ENCODE assay signal across 17 cellular contexts in genomic region chr4:168659971-168660465, GRCh38.
"Had no signal": no experiment of that assay in that cellular context is flagged by ENCODE, and none has a peak within 500 bp of the region (broad histone marks: within the 10 kb centered on the region; RNA-seq: fewer than 3 reads in every experiment).

No MANE protein-coding gene starts in this region.

- H3K36me3 ChIP-seq: lower lobe of right lung, right lobe of liver, tibial artery had no signal

- H3K4me3 ChIP-seq: lower lobe of right lung, psoas muscle, right lobe of liver, tibial artery had no signal

- H3K27me3 ChIP-seq: right lobe of liver, tibial artery had no signal

- H3K27ac Mint-ChIP-seq: activated CD4-positive, alpha-beta T cell treated with anti-CD3 and anti-CD28 coated beads, Interleukin-2, amount 10 ng/mL, durations not matched to agents 24 days and 14 days; activated CD8-positive, alpha-beta T cell treated with anti-CD3 and anti-CD28 coated beads for 36 hours; activated naive CD8-positive, alpha-beta T cell treated with anti-CD3 and anti-CD28 coated beads, Interleukin-2, amount 10 ng/mL, durations not matched to agents 7 days and 5 days; activated T-helper 17 cell treated with anti-CD3 and anti-CD28 coated beads, Interleukin-2, amount 50 U/mL, for 72 hours; stimulated activated naive B cell treated with anti-CD40 and anti-IgM and Interleukin-4, amounts not matched to agents 10 μg/mL and 1 μg/mL and 100 μg/mL, for 72 hours; T-helper 1 cell treated with Interleukin-12 subunit alpha and Interleukin-12 subunit beta and Interleukin-4 antibody, amounts not matched to agents 30 μg/mL and 1 μg/mL, for 36 hours had no signal

- H3K4me1 Mint-ChIP-seq: activated naive CD8-positive, alpha-beta T cell treated with anti-CD3 and anti-CD28 coated beads, Interleukin-2, amount 10 ng/mL, durations not matched to agents 7 days and 5 days; activated T-helper 17 cell treated with anti-CD3 and anti-CD28 coated beads, Interleukin-2, amount 50 U/mL, for 72 hours; stimulated activated naive B cell treated with anti-CD40 and anti-IgM and Interleukin-4, amounts not matched to agents 10 μg/mL and 1 μg/mL and 100 μg/mL, for 72 hours had no signal

- H3K9me3 ChIP-seq: lower lobe of right lung, psoas muscle, right lobe of liver, tibial artery had no signal

- H3K27ac ChIP-seq: lower lobe of right lung, psoas muscle, right lobe of liver, tibial artery had no signal

- H3K4me3 Mint-ChIP-seq: activated CD4-positive, alpha-beta T cell treated with anti-CD3 and anti-CD28 coated beads, Interleukin-2, amount 10 ng/mL, durations not matched to agents 24 days and 14 days; activated CD8-positive, alpha-beta T cell treated with anti-CD3 and anti-CD28 coated beads for 36 hours; activated naive CD8-positive, alpha-beta T cell treated with anti-CD3 and anti-CD28 coated beads, Interleukin-2, amount 10 ng/mL, durations not matched to agents 7 days and 5 days; activated T-helper 17 cell treated with anti-CD3 and anti-CD28 coated beads, Interleukin-2, amount 50 U/mL, for 72 hours; neural crest cell; stimulated activated naive B cell treated with anti-CD40 and anti-IgM and Interleukin-4, amounts not matched to agents 10 μg/mL and 1 μg/mL and 100 μg/mL, for 72 hours; T-helper 1 cell treated with Interleukin-12 subunit alpha and Interleukin-12 subunit beta and Interleukin-4 antibody, amounts not matched to agents 30 μg/mL and 1 μg/mL, for 36 hours had no signal

- H3K4me1 ChIP-seq: lower lobe of right lung had no signal

- DNase-seq: activated CD4-positive, alpha-beta T cell treated with anti-CD3 and anti-CD28 coated beads, Interleukin-2, amount 10 ng/mL, durations not matched to agents 24 days and 14 days; activated CD8-positive, alpha-beta T cell treated with anti-CD3 and anti-CD28 coated beads for 36 hours; activated naive CD4-positive, alpha-beta T cell treated with Interleukin-2 at 50 U/mL for 16 hours; activated naive CD8-positive, alpha-beta T cell treated with anti-CD3 and anti-CD28 coated beads, Interleukin-2, amount 10 ng/mL, durations not matched to agents 7 days and 5 days; activated T-cell treated with anti-CD3 and anti-CD28 coated beads, Interleukin-2, amount 50 U/mL, for 1 hour; amygdala; cerebellar nuclear complex; effector memory CD4-positive, alpha-beta T cell; lower lobe of right lung; psoas muscle; right lobe of liver; stimulated activated naive B cell treated with anti-CD40 and anti-IgM and Interleukin-4, amounts not matched to agents 10 μg/mL and 1 μg/mL and 100 μg/mL, for 72 hours; substantia nigra; tibial artery had no signal

- H3K9me3 Mint-ChIP-seq: activated CD4-positive, alpha-beta T cell treated with anti-CD3 and anti-CD28 coated beads, Interleukin-2, amount 10 ng/mL, durations not matched to agents 24 days and 14 days; activated CD8-positive, alpha-beta T cell treated with anti-CD3 and anti-CD28 coated beads for 36 hours; activated naive CD8-positive, alpha-beta T cell treated with anti-CD3 and anti-CD28 coated beads, Interleukin-2, amount 10 ng/mL, durations not matched to agents 7 days and 5 days; activated T-helper 17 cell treated with anti-CD3 and anti-CD28 coated beads, Interleukin-2, amount 50 U/mL, for 72 hours; neural crest cell; stimulated activated naive B cell treated with anti-CD40 and anti-IgM and Interleukin-4, amounts not matched to agents 10 μg/mL and 1 μg/mL and 100 μg/mL, for 72 hours; T-helper 1 cell treated with Interleukin-12 subunit alpha and Interleukin-12 subunit beta and Interleukin-4 antibody, amounts not matched to agents 30 μg/mL and 1 μg/mL, for 36 hours had no signal

- H3K36me3 Mint-ChIP-seq: activated naive CD8-positive, alpha-beta T cell treated with anti-CD3 and anti-CD28 coated beads, Interleukin-2, amount 10 ng/mL, durations not matched to agents 7 days and 5 days; stimulated activated naive B cell treated with anti-CD40 and anti-IgM and Interleukin-4, amounts not matched to agents 10 μg/mL and 1 μg/mL and 100 μg/mL, for 72 hours had no signal
